In the genomic region with DNA sequence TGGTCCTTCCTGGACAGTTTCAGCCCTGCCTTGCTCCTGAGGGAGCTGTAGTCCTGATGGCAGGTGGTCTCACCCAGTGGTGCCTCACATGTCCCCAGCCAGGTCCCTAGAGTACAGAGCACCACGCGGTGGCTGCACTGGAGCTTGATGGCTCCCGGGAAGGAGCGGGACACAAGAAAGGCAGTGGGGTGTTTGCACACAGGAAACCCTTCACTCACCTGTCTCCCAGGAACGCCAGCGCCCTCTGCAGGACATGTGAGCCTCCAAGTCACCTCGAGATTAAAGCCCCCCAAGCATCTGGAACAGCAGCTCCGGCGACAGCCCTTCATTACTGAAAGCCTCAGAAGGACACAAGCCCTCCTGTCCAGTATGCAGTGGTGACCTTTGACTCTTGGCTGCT, we compare ENCODE assay signal across 8 cellular contexts. TPM values are rescaled to one million over a fixed set of nuclear protein-coding genes. Genes with fewer than 3 reads are reported as not detected.
DNase-seq lines count a peak whose midpoint lies in the region; ATAC-seq and TF ChIP-seq lines count a peak whose summit lies in the region.

No MANE protein-coding gene starts in this region.

- no peak overlapping the region for H3K27ac ChIP-seq in vagina

- H3K4me1 Mint-ChIP-seq in Caco-2 (ENCODE audit: low read depth, unreplicated experiment), result no peaks in the 10 kb centered on the region

- H3K4me3 Mint-ChIP-seq in Caco-2 (ENCODE audit: unreplicated experiment), result no peak overlapping the region

- peak; percentile 61 to 69 for DNase-seq in Caco-2
- DNase-seq in HEK293T (ENCODE audit: extremely low spot score), result peak; percentile 67
- peak; percentile 41 for DNase-seq in T-helper 9 cell
- peak; percentile 45 for DNase-seq in germinal center (ENCODE audit: low spot score)
- DNase-seq in activated CD4-positive, CD25-positive, alpha-beta regulatory T cell treated with anti-CD3 and anti-CD28 coated beads, Interleukin-2, amount 50 U/mL, for 72 hours, result no peak
- no peak for DNase-seq in KG1 (lab: John Stamatoyannopoulos, UW)
- DNase-seq in vagina (ENCODE audit: extremely low spot score in 2 of 2), result no peak

- peak; percentile 31 to 36 for TF ChIP-seq CTCF in Caco-2 (IDR thresholded peaks at IDR 0.05; ENCODE audit: insufficient read depth in 1 of 2, low read depth in 1 of 2, low read length in 1 of 2, severe bottlenecking in 1 of 2, unreplicated experiment in 1 of 2)
- no peak for TF ChIP-seq CTCF in vagina (IDR thresholded peaks at IDR 0.05)

- BruUV-seq in Caco-2 (replicated peaks; lab: Mats Ljungman, UMichigan), result no TSS peak

- no peaks in the 10 kb centered on the region for H3K27me3 ChIP-seq in Caco-2 (replicated peaks; ENCODE audit: control insufficient read depth, insufficient read depth, low read length)
- H3K27me3 ChIP-seq in vagina, result peaks cover 6% of the 10 kb centered on the region

- ATAC-seq in GM21529 (IDR thresholded peaks at IDR 0.05; ENCODE audit: unreplicated experiment), result no peak

- H3K4me3 ChIP-seq in Caco-2 (ENCODE audit: low read depth, low read length) (no peak overlapping the region), vagina (no peak overlapping the region)

- intact Hi-C loops in Caco-2 (cut with micrococcal nuclease; ENCODE audit: unreplicated experiment), result no loop called here
- intact Hi-C loops in vagina (cut with DNase I), result no loop called here

- H3K9me3 ChIP-seq in Caco-2, result no peaks in the 10 kb centered on the region
- no peaks in the 10 kb centered on the region for H3K9me3 ChIP-seq in vagina

- POLR2A ChIA-PET in Caco-2 (lab: Charles Lee) (no interaction called here), HEK293T (lab: Yijun Ruan, JAX) (interaction anchor here (0.8 kb wide), 1 partner anchor 44 kb away, joined by 3 read pairs; no protein-coding TSS in a partner anchor)

- no peaks in the 10 kb centered on the region for H3K9me3 Mint-ChIP-seq in Caco-2 (ENCODE audit: unreplicated experiment)

- H3K36me3 ChIP-seq in Caco-2 (ENCODE audit: control insufficient read depth, insufficient read depth, low read length) (no peaks in the 10 kb centered on the region), vagina (no peaks in the 10 kb centered on the region)

- CTCF ChIA-PET in Caco-2 (lab: Charles Lee) (interaction anchor here (1.1 kb wide), 1 partner anchor 139 kb away, joined by 3 read pairs; no protein-coding TSS in a partner anchor), HEK293T (lab: Yijun Ruan, JAX) (interaction anchor here (0.6 to 1.3 kb wide), 7 partner anchors 10 to 362 kb away, joined by 3 to 6 read pairs (median 3); no protein-coding TSS in a partner anchor)

- no peak for TF ChIP-seq POLR2A in vagina (IDR thresholded peaks at IDR 0.05)

- H3K27ac Mint-ChIP-seq in Caco-2 (ENCODE audit: unreplicated experiment), result no peak overlapping the region

- H3K36me3 Mint-ChIP-seq in Caco-2 (ENCODE audit: insufficient read depth, unreplicated experiment), result no peaks in the 10 kb centered on the region

- H3K27me3 Mint-ChIP-seq in Caco-2 (ENCODE audit: insufficient read depth, unreplicated experiment), result no peaks in the 10 kb centered on the region

- peaks cover 8% of the 10 kb centered on the region for H3K4me1 ChIP-seq in Caco-2
- peaks cover 7% of the 10 kb centered on the region for H3K4me1 ChIP-seq in vagina

TF ChIP-seq in HEK293T, 16 proteins besides CTCF, POLR2A, EP300 and RAD21:
- TF ChIP-seq CTBP1 (IDR thresholded peaks at IDR 0.05; ENCODE audit: borderline replicate concordance) (no peak), FOXA1 (IDR thresholded peaks at IDR 0.05) (no peak), SUZ12 (IDR thresholded peaks at IDR 0.05) (no peak)

RNA-seq across cellular contexts. Expression of a gene that starts 19.9 kb away (rescaled TPM):
- total RNA-seq in Caco-2 (2022) (35.6 and 38.2 TPM in 2 replicates), vagina (25.0 TPM)

RNA-seq across cellular contexts. Expression of a gene that starts 43.5 kb away (rescaled TPM):
- total RNA-seq in Caco-2 (2022) (20.3 and 22.0 TPM in 2 replicates), vagina (21.1 TPM)

Comparison
In these comparisons a context has a peak if more than half of its experiments do, and no peak if none do; other contexts are left out.
1. DNase-seq: peak in Caco-2 (2 of 2), HEK293T (single experiment), T-helper 9 cell (single experiment) and germinal center (single experiment); none in activated CD4-positive, CD25-positive, alpha-beta regulatory T cell treated with anti-CD3 and anti-CD28 coated beads, Interleukin-2, amount 50 U/mL, for 72 hours (single experiment), KG1 (single experiment) and vagina (0 of 2).
2. CTCF ChIP-seq: peak in Caco-2 (2 of 2); none in vagina (0 of 3).